ENCODE assay signal across 19 cellular contexts in the genomic region with DNA sequence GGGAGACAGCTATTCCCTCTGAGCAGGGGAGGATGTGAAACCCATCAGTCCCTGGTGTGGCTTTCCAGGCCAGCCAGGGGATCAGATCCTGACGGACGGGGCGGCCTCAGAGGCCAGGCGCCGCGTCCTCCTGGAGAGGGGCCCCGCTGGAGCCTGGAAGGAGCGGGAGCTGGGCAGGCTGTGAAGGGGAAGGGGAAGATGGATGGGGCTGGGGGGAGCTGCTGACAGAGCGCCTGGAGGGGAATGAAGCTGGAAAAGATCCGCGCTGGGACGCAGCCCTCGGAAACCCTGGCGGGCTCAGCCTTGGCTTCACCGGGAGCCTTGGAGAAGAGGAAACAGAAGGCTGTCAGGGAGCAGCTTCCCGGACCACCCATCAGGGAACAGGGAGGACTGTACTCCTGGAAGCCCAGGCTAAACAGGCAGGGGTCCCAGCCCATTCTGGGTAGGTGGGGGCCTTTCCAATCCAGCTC.
"Had no signal": no experiment of that assay in that cellular context is flagged by ENCODE, and none has a peak within 500 bp of the region (broad histone marks: within the 10 kb centered on the region; RNA-seq: fewer than 3 reads in every experiment).

No MANE protein-coding gene starts in this region.

- H3K4me3 Mint-ChIP-seq: activated CD4-positive, alpha-beta memory T cell treated with anti-CD3 and anti-CD28 coated beads for 36 hours; activated T-cell treated with anti-CD3 and anti-CD28 coated beads, Interleukin-2, amount 50 U/mL, for 72 hours; natural killer cell treated with Interleukin-12 subunit alpha and Interleukin-12 subunit beta and Interleukin-15 and Interleukin-18, amount 100 ng/mL, for 72 hours; stimulated activated effector memory CD8-positive, alpha-beta T cell treated with anti-CD3 and anti-CD28 coated beads, Interleukin-12 subunit alpha, Interleukin-12 subunit beta, amount 100 ng/mL, for 72 hours; stimulated activated naive CD8-positive, alpha-beta T cell treated with anti-CD3 and anti-CD28 coated beads, Interleukin-15, amount 100 ng/mL, for 72 hours had no signal

- H3K9me3 Mint-ChIP-seq: activated CD4-positive, alpha-beta memory T cell treated with anti-CD3 and anti-CD28 coated beads for 36 hours; activated T-cell treated with anti-CD3 and anti-CD28 coated beads, Interleukin-2, amount 50 U/mL, for 72 hours; natural killer cell treated with Interleukin-12 subunit alpha and Interleukin-12 subunit beta and Interleukin-15 and Interleukin-18, amount 100 ng/mL, for 72 hours; stimulated activated effector memory CD8-positive, alpha-beta T cell treated with anti-CD3 and anti-CD28 coated beads, Interleukin-12 subunit alpha, Interleukin-12 subunit beta, amount 100 ng/mL, for 72 hours; stimulated activated naive CD8-positive, alpha-beta T cell treated with anti-CD3 and anti-CD28 coated beads, Interleukin-15, amount 100 ng/mL, for 72 hours had no signal

- H3K36me3 Mint-ChIP-seq: activated CD4-positive, alpha-beta memory T cell treated with anti-CD3 and anti-CD28 coated beads for 36 hours; brain; natural killer cell treated with Interleukin-12 subunit alpha and Interleukin-12 subunit beta and Interleukin-15 and Interleukin-18, amount 100 ng/mL, for 72 hours; stimulated activated effector memory CD8-positive, alpha-beta T cell treated with anti-CD3 and anti-CD28 coated beads, Interleukin-12 subunit alpha, Interleukin-12 subunit beta, amount 100 ng/mL, for 72 hours had no signal

- DNase-seq: activated CD4-positive, alpha-beta memory T cell treated with anti-CD3 and anti-CD28 coated beads for 36 hours; activated CD4-positive, alpha-beta T cell treated with anti-CD3 and anti-CD28 coated beads for 48 hours; activated gamma-delta T cell; activated naive CD4-positive, alpha-beta T cell treated with anti-CD3 and anti-CD28 coated beads, Interleukin-2, amount 50 U/mL, for 16 hours; activated T-cell treated with anti-CD3 and anti-CD28 coated beads, Interleukin-2, amount 50 U/mL, for 72 hours; central memory CD4-positive, alpha-beta T cell; dermis blood vessel endothelial cell; effector CD8-positive, alpha-beta T cell; erythroblast; foreskin fibroblast; left ventricle myocardium inferior; mammary epithelial cell; stimulated activated CD4-positive, alpha-beta T cell treated with anti-CD3 and anti-CD28 coated beads, Interleukin-2, amount 100 ng/mL, for 24 hours; stimulated activated naive CD8-positive, alpha-beta T cell treated with anti-CD3 and anti-CD28 coated beads, Interleukin-15, amount 100 ng/mL, for 72 hours; T-helper 2 cell; tibial artery had no signal

- H3K27ac Mint-ChIP-seq: activated CD4-positive, alpha-beta memory T cell treated with anti-CD3 and anti-CD28 coated beads for 36 hours; activated T-cell treated with anti-CD3 and anti-CD28 coated beads, Interleukin-2, amount 50 U/mL, for 72 hours; natural killer cell treated with Interleukin-12 subunit alpha and Interleukin-12 subunit beta and Interleukin-15 and Interleukin-18, amount 100 ng/mL, for 72 hours; stimulated activated effector memory CD8-positive, alpha-beta T cell treated with anti-CD3 and anti-CD28 coated beads, Interleukin-12 subunit alpha, Interleukin-12 subunit beta, amount 100 ng/mL, for 72 hours had no signal
